Comparison of ENCODE assay signal across 28 cellular contexts in the genomic region with DNA sequence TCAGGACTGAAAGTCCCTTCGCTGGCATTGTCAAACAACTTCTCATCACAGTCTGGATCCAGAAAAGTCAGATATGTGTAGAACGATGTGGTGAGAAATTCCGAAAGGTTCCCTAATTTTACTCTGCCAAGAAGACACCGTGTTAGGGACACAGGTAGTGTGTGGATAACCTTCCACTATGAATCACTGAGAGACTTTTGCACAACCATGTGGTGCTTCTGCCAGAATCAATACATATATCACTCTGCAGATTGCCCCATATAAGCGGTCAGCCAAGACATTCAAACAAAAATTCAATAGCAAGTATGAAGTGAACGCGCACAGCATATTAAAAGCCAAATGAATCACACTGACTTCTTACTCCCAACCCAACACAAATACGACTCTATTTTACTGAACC.
"Had no signal": no experiment of that assay in that cellular context is flagged by ENCODE, and none has a peak within 500 bp of the region (broad histone marks: within the 10 kb centered on the region; RNA-seq: fewer than 3 reads in every experiment).

No MANE protein-coding gene starts in this region.

- H2AFZ ChIP-seq: neural progenitor cell, parathyroid adenoma had no signal

- H3K4me1 ChIP-seq: neural progenitor cell, parathyroid adenoma, psoas muscle, thyroid gland, tibial nerve, upper lobe of left lung, vagina had no signal

- H3K27me3 Mint-ChIP-seq: naive thymus-derived CD4-positive, alpha-beta T cell; progenitor cell of endocrine pancreas; stimulated activated memory B cell treated with anti-CD40 and anti-IgM and Interleukin-4, amounts not matched to agents 10 μg/mL and 1 μg/mL and 100 μg/mL, for 72 hours; stimulated activated naive CD8-positive, alpha-beta T cell treated with anti-CD3 and anti-CD28 coated beads, Interleukin-15, amount 100 ng/mL, for 72 hours had no signal

- ATAC-seq: naive thymus-derived CD4-positive, alpha-beta T cell; natural killer cell; psoas muscle; right cardiac atrium; sciatic nerve; stimulated activated memory B cell treated with anti-CD40 and anti-IgM and Interleukin-4, amounts not matched to agents 10 μg/mL and 1 μg/mL and 100 μg/mL, for 72 hours; stimulated activated naive CD8-positive, alpha-beta T cell treated with anti-CD3 and anti-CD28 coated beads, Interleukin-15, amount 100 ng/mL, for 72 hours; stimulated activated naive CD8-positive, alpha-beta T cell treated with anti-CD3 and anti-CD28 coated beads, Interleukin-15, Interleukin-2, amounts not matched to agents 100 U/mL and 50 U/mL, for 24 hours had no signal

- H3K36me3 ChIP-seq: neural progenitor cell had no signal

- H3K79me2 ChIP-seq: parathyroid adenoma had no signal

- FAIRE-seq: small intestine, urothelium cell line had no signal

- H3K9me3 ChIP-seq: ovary, psoas muscle, thoracic aorta, thyroid gland, tibial nerve, vagina had no signal

- H3K27me3 ChIP-seq: neural progenitor cell, ovary, thyroid gland, tibial nerve, upper lobe of left lung, vagina had no signal

- H3K4me2 ChIP-seq: neural progenitor cell had no signal

- H3K9me3 Mint-ChIP-seq: stimulated activated naive CD8-positive, alpha-beta T cell treated with anti-CD3 and anti-CD28 coated beads, Interleukin-15, amount 100 ng/mL, for 72 hours had no signal

- H3K4me3 ChIP-seq: neural progenitor cell, ovary, psoas muscle, thoracic aorta, thyroid gland, tibial nerve, upper lobe of left lung, vagina had no signal

- H3K9ac ChIP-seq: neural progenitor cell, parathyroid adenoma had no signal

- H3K27ac Mint-ChIP-seq: naive thymus-derived CD4-positive, alpha-beta T cell; natural killer cell; nephron; neural progenitor cell; progenitor cell of endocrine pancreas; stimulated activated memory B cell treated with anti-CD40 and anti-IgM and Interleukin-4, amounts not matched to agents 10 μg/mL and 1 μg/mL and 100 μg/mL, for 72 hours; stimulated activated naive CD8-positive, alpha-beta T cell treated with anti-CD3 and anti-CD28 coated beads, Interleukin-15, amount 100 ng/mL, for 72 hours had no signal

- DNase-seq: naive thymus-derived CD4-positive, alpha-beta T cell; natural killer cell; occipital lobe; ovary; posterior cingulate gyrus; psoas muscle; right cardiac atrium; small intestine; stimulated activated CD4-positive, alpha-beta T cell treated with anti-CD3 and anti-CD28 coated beads, Interleukin-15, amount 100 ng/mL, for 24 hours; stimulated activated CD4-positive, alpha-beta T cell treated with anti-CD3 and anti-CD28 coated beads, Interleukin-2, amount 100 ng/mL, for 24 hours; stimulated activated CD4-positive, alpha-beta T cell treated with anti-CD3 and anti-CD28 coated beads, Interleukin-2, amount 100 ng/mL, for 48 hours; stimulated activated CD4-positive, alpha-beta T cell treated with anti-CD3 and anti-CD28 coated beads, Interleukin-4, amount 100 ng/mL, for 24 hours; stimulated activated naive CD4-positive, alpha-beta T cell; stimulated activated naive CD8-positive, alpha-beta T cell treated with anti-CD3 and anti-CD28 coated beads, Interleukin-15, amount 100 ng/mL, for 72 hours; stimulated activated naive CD8-positive, alpha-beta T cell treated with anti-CD3 and anti-CD28 coated beads, Interleukin-15, Interleukin-2, amounts not matched to agents 100 U/mL and 50 U/mL, for 24 hours; thyroid gland; trophoblast cell; upper lobe of left lung had no signal

- H3K27ac ChIP-seq: neural progenitor cell, ovary, parathyroid adenoma, psoas muscle, thyroid gland, tibial nerve, upper lobe of left lung, vagina had no signal

- H3K4me1 Mint-ChIP-seq: naive thymus-derived CD4-positive, alpha-beta T cell; natural killer cell; nephron; neural progenitor cell; stimulated activated memory B cell treated with anti-CD40 and anti-IgM and Interleukin-4, amounts not matched to agents 10 μg/mL and 1 μg/mL and 100 μg/mL, for 72 hours; stimulated activated naive CD8-positive, alpha-beta T cell treated with anti-CD3 and anti-CD28 coated beads, Interleukin-15, amount 100 ng/mL, for 72 hours had no signal

- H3K4me3 Mint-ChIP-seq: naive thymus-derived CD4-positive, alpha-beta T cell; natural killer cell; nephron; neural progenitor cell; stimulated activated memory B cell treated with anti-CD40 and anti-IgM and Interleukin-4, amounts not matched to agents 10 μg/mL and 1 μg/mL and 100 μg/mL, for 72 hours; stimulated activated naive CD8-positive, alpha-beta T cell treated with anti-CD3 and anti-CD28 coated beads, Interleukin-15, amount 100 ng/mL, for 72 hours had no signal
